Comparison of ENCODE assay signal across 8 cellular contexts in the genomic region with DNA sequence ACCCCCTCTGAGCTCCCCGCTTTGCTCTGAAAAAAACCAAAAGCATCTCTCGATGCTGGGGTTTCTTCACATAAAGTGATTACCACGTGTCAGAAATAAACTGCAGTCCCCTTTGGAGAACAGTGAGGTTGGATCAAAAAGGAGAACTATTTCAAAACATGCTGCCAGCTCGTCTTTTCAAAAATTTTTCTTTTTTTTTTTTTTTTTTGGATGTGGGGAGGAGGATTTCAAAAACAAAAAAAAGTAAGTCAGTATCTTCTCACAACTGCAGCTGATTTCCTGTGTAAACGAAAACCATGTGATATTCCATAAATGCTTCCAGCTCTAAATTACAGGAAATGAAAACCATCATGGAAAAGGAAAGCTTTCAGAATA.
DNase-seq lines count a peak whose midpoint lies in the region; ATAC-seq and TF ChIP-seq lines count a peak whose summit lies in the region.

No MANE protein-coding gene starts in this region.

- H3K27ac ChIP-seq in prostate gland = peak overlapping the region; percentile 83 to 84

- ATAC-seq in activated B cell treated with CpG ODN at 0.5 μM for 24 hours (ENCODE audit: low read depth) (no peak), Right ventricle myocardium superior (ENCODE audit: poor library complexity) (peak; percentile 46), GM21367 (IDR thresholded peaks at IDR 0.05; ENCODE audit: unreplicated experiment) (no peak), GM21360 (IDR thresholded peaks at IDR 0.05; ENCODE audit: unreplicated experiment) (no peak)

- no peak for TF ChIP-seq POLR2A in prostate gland (IDR thresholded peaks at IDR 0.05)

- no peaks in the 10 kb centered on the region for H3K4me1 ChIP-seq in prostate gland (replicated peaks)

- H3K9me3 ChIP-seq in prostate gland = no peaks in the 10 kb centered on the region

- H3K4me1 Mint-ChIP-seq in activated B cell treated with CpG ODN at 0.5 μM for 24 hours = peaks cover 11% of the 10 kb centered on the region

- peak overlapping the region; percentile 81 for H3K4me3 Mint-ChIP-seq in activated B cell treated with CpG ODN at 0.5 μM for 24 hours

- no peak overlapping the region for H3K27ac Mint-ChIP-seq in activated B cell treated with CpG ODN at 0.5 μM for 24 hours

- H3K4me3 ChIP-seq in prostate gland = peak overlapping the region; percentile 51 to 53

- intact Hi-C loops in activated B cell treated with CpG ODN at 0.5 μM for 24 hours (cut with micrococcal nuclease) = loop anchor here (1.0 to 10.0 kb wide), 11 partner anchors 57 to 1430 kb away; a partner anchor contains a TSS
- intact Hi-C loops in Right ventricle myocardium superior (cut with DNase I) = loop anchor here (2.0 to 10.0 kb wide), 3 partner anchors 246 to 538 kb away; a partner anchor contains a TSS
- intact Hi-C loops in prostate gland (cut with DNase I) = loop anchor here (1.0 to 10.0 kb wide), 6 partner anchors 246 to 980 kb away; a partner anchor contains a TSS

- POLR2A ChIA-PET in activated B cell treated with CpG ODN at 0.5 μM for 24 hours (lab: Charles Lee) = interaction anchor here (0.7 to 2.2 kb wide), 3 partner anchors 68 to 986 kb away, joined by 3 to 11 read pairs (median 3); a partner anchor contains a TSS

- H3K36me3 ChIP-seq in prostate gland = no peaks in the 10 kb centered on the region

- H3K9me3 Mint-ChIP-seq in activated B cell treated with CpG ODN at 0.5 μM for 24 hours = no peaks in the 10 kb centered on the region

- H3K27me3 Mint-ChIP-seq in activated B cell treated with CpG ODN at 0.5 μM for 24 hours = peaks cover 14% of the 10 kb centered on the region

- 1% methylated on average over 5 of the region's 5 CpGs for WGBS in prostate gland

- TF ChIP-seq CTCF in activated B cell treated with CpG ODN at 0.5 μM for 24 hours (IDR thresholded peaks at IDR 0.05) (no peak), prostate gland (IDR thresholded peaks at IDR 0.05) (no peak)

- H3K27me3 ChIP-seq in prostate gland (replicated peaks; ENCODE audit: insufficient read depth) = no peaks in the 10 kb centered on the region

- CTCF ChIA-PET in activated B cell treated with CpG ODN at 0.5 μM for 24 hours (lab: Charles Lee) = interaction anchor here (0.6 to 5.7 kb wide), 10 partner anchors 14 to 1025 kb away, joined by 3 to 80 read pairs (median 3); no protein-coding TSS in a partner anchor

- DNase-seq in NCI-H1105 treated with DMSO at 0.1 percent for 48 hours (lab: John Stamatoyannopoulos, UW) (peak; percentile 44), NCI-H1105 (lab: John Stamatoyannopoulos, UW) (no peak), activated B cell treated with CpG ODN at 0.5 μM for 24 hours (no peak), Right ventricle myocardium superior (no peak), prostate gland (ENCODE audit: low spot score) (no peak), DMS114 treated with DMSO at 0.1 percent for 48 hours (lab: John Stamatoyannopoulos, UW; ENCODE audit: unreplicated experiment) (no peak)

- H3K36me3 Mint-ChIP-seq in activated B cell treated with CpG ODN at 0.5 μM for 24 hours (ENCODE audit: low read depth) = no peaks in the 10 kb centered on the region
